10 cellular contexts compared by ENCODE assay signal in genomic region chr21:29064850-29065481, GRCh38. TPM values are rescaled to one million over a fixed set of nuclear protein-coding genes. Genes with fewer than 3 reads are reported as not detected.
DNase-seq lines count a peak whose midpoint lies in the region; ATAC-seq and TF ChIP-seq lines count a peak whose summit lies in the region.
"Had no signal": no experiment of that assay in that cellular context is flagged by ENCODE, and none has a peak within 500 bp of the region (broad histone marks: within the 10 kb centered on the region; RNA-seq: fewer than 3 reads in every experiment).

No MANE protein-coding gene starts in this region.

- H3K9me3 ChIP-seq in OCI-LY3 (ENCODE audit: insufficient read depth, low read length) (no peaks in the 10 kb centered on the region), MG63 (0 out of 2 replicates have a peak, but pooled peaks cover 2% of the 10 kb centered on the region)

- H3K4me3 ChIP-seq in OCI-LY3 (ENCODE audit: low read length) (no peak overlapping the region), MG63 (no peak overlapping the region)

- H4K20me1 ChIP-seq in OCI-LY3 (ENCODE audit: insufficient read depth, low read length) = peaks cover 9% of the 10 kb centered on the region

- peak overlapping the region; percentile 30 for H3K4me2 ChIP-seq in OCI-LY3 (ENCODE audit: low read length)

- peaks cover 73% of the 10 kb centered on the region for H3K36me3 ChIP-seq in OCI-LY3 (replicated peaks; ENCODE audit: low read depth, low read length)
- peaks cover 96% of the 10 kb centered on the region for H3K36me3 ChIP-seq in MG63

- H3K79me2 ChIP-seq in OCI-LY3 (ENCODE audit: low read length) = peaks cover 36% of the 10 kb centered on the region

- CTCF ChIA-PET in GM10248 (lab: Yijun Ruan, JAX) = interaction anchor here (1.4 to 2.8 kb wide), 3 partner anchors 13 to 41 kb away, joined by 3 to 8 read pairs (median 8); partner anchors contain the start of gene USP16

- no peak overlapping the region for H2AFZ ChIP-seq in OCI-LY3 (ENCODE audit: low read depth, low read length)

- ATAC-seq in GM19397 (IDR thresholded peaks at IDR 0.05; ENCODE audit: unreplicated experiment) = peak; percentile 86
- ATAC-seq in HG03039 (IDR thresholded peaks at IDR 0.05; ENCODE audit: unreplicated experiment) = peak; percentile 93

- no peak overlapping the region for H3K9ac ChIP-seq in OCI-LY3 (ENCODE audit: low read length)

- TF ChIP-seq CTCF in GM10248 (IDR thresholded peaks at IDR 0.05; ENCODE audit: control extremely low read depth, extremely low read depth, low read depth, missing control alignments) (no peak), OCI-LY3 (IDR thresholded peaks at IDR 0.05; ENCODE audit: low read depth, low read length) (no peak)

- peaks cover 12% of the 10 kb centered on the region for H3K4me1 ChIP-seq in OCI-LY3 (ENCODE audit: low read length)

- POLR2A ChIA-PET in GM10248 (lab: Yijun Ruan, JAX) = interaction anchor here (0.6 to 0.7 kb wide), 2 partner anchors 20 to 39 kb away, joined by 3 to 8 read pairs; no protein-coding TSS in a partner anchor

- H3K27me3 ChIP-seq in OCI-LY3 (ENCODE audit: low read depth, low read length) (no peaks in the 10 kb centered on the region), MG63 (no peaks in the 10 kb centered on the region)

- DNase-seq in GM10248 (ENCODE audit: extremely low spot score) (peak; percentile 47), Kasumi-1 (lab: John Stamatoyannopoulos, UW) (no peak), NCI-H446 treated with DMSO at 0.1 percent for 48 hours (lab: John Stamatoyannopoulos, UW) (no peak), MG63 (no peak)
- DNase-seq in effector CD8-positive, alpha-beta T cell (lab: John Stamatoyannopoulos, UW) = no peak
- DNase-seq: left cardiac atrium, OCI-M1 had no signal

- peak overlapping the region; percentile 15 for H3K27ac ChIP-seq in OCI-LY3 (ENCODE audit: low read length)

RNA-seq across cellular contexts. Expression of gene CCT8, which starts 8.5 kb away (rescaled TPM):
- total RNA-seq in MG63 (2014; rRNA removed; shearing (Covaris generic); ENCODE audit: low replicate concordance) = 312 and 373 TPM in 2 replicates

RNA-seq across cellular contexts. Expression of gene USP16, which starts 40.5 kb away (rescaled TPM):
- 27.8 and 41.8 TPM in 2 replicates for total RNA-seq in MG63 (2014; rRNA removed; shearing (Covaris generic); ENCODE audit: low replicate concordance)

RNA-seq across cellular contexts. Expression of gene RWDD2B, which starts 45.8 kb away (rescaled TPM):
- total RNA-seq in MG63 (2014; rRNA removed; shearing (Covaris generic); ENCODE audit: low replicate concordance) = 7.3 and 8.4 TPM in 2 replicates
